Comparison of ENCODE assay signal across 1 cellular context in the genomic region with DNA sequence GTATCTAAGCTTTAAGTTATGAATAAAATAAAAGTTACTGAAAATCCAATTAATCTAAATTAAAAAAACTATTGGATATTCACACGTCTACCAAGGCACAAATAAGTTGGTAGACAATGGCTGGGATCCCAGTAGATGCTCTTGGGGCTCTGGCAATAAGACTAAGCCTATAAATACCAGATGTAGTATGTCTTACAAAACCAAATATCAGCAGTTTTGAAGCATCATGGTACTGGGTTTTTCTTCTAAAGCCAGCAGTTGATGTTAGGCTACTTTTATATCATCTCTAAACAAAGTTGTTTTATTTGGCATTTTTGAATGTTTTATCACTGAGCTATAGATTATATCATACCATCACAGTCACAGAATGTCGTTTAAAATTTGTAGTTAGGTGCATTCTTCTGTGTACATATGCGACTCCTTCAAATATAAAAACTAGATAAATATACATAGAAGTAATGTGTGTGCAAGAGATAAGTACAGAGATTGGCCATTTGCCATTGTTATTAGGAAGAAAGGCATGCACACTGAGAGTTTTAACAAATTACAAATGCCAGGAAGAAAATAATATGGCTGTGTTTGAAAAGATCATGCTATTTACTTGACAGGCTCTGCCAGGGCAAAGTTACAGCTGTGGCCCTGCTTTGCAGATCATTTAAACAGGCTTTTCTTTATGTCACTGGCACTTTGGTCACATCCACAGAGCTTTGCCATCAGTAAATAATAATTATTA.
TF ChIP-seq lines count a peak whose summit lies in the region.

No MANE protein-coding gene starts in this region.

TF ChIP-seq in HepG2, 621 proteins besides CTCF, POLR2A, EP300 and RAD21 (continued from another document and continues in another):
- TF ChIP-seq, protein P1, sequence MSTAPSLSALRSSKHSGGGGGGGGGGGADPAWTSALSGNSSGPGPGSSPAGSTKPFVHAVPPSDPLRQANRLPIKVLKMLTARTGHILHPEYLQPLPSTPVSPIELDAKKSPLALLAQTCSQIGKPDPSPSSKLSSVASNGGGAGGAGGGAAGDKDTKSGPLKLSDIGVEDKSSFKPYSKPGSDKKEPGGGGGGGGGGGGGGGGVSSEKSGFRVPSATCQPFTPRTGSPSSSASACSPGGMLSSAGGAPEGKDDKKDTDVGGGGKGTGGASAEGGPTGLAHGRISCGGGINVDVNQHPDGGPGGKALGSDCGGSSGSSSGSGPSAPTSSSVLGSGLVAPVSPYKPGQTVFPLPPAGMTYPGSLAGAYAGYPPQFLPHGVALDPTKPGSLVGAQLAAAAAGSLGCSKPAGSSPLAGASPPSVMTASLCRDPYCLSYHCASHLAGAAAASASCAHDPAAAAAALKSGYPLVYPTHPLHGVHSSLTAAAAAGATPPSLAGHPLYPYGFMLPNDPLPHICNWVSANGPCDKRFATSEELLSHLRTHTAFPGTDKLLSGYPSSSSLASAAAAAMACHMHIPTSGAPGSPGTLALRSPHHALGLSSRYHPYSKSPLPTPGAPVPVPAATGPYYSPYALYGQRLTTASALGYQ (CRISPR knock-in tag; IDR thresholded peaks at IDR 0.05): no peak
- TF ChIP-seq, protein P2, sequence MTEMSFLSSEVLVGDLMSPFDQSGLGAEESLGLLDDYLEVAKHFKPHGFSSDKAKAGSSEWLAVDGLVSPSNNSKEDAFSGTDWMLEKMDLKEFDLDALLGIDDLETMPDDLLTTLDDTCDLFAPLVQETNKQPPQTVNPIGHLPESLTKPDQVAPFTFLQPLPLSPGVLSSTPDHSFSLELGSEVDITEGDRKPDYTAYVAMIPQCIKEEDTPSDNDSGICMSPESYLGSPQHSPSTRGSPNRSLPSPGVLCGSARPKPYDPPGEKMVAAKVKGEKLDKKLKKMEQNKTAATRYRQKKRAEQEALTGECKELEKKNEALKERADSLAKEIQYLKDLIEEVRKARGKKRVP (CRISPR knock-in tag; IDR thresholded peaks at IDR 0.05): no peak; a peak in 1 of 4 replicates
- TF ChIP-seq TBX2 (CRISPR knock-in tag; IDR thresholded peaks at IDR 0.05; ENCODE audit: borderline replicate concordance): peak; percentile 79; the same call in 1 of the 2 replicates
- TF ChIP-seq KLF16 (CRISPR knock-in tag; IDR thresholded peaks at IDR 0.05): peak in 1 of 2 experiments; percentile 40; a peak in 1 of 4 replicates
- no peak for TF ChIP-seq ZNF17 (CRISPR knock-in tag; IDR thresholded peaks at IDR 0.05)
- TF ChIP-seq ZNF589 (CRISPR knock-in tag; conservative IDR thresholded peaks at IDR 0.05): no peak
- TF ChIP-seq ZNF343 (CRISPR knock-in tag; IDR thresholded peaks at IDR 0.05): no peak
- no peak for TF ChIP-seq SP1 (IDR thresholded peaks at IDR 0.05)
- no peak for TF ChIP-seq SP1 (CRISPR knock-in tag; IDR thresholded peaks at IDR 0.05)
- TF ChIP-seq RXRB (CRISPR knock-in tag; IDR thresholded peaks at IDR 0.05; ENCODE audit: borderline replicate concordance): peak; percentile 44; the same call in 1 of the 2 replicates
- TF ChIP-seq, protein P3, sequence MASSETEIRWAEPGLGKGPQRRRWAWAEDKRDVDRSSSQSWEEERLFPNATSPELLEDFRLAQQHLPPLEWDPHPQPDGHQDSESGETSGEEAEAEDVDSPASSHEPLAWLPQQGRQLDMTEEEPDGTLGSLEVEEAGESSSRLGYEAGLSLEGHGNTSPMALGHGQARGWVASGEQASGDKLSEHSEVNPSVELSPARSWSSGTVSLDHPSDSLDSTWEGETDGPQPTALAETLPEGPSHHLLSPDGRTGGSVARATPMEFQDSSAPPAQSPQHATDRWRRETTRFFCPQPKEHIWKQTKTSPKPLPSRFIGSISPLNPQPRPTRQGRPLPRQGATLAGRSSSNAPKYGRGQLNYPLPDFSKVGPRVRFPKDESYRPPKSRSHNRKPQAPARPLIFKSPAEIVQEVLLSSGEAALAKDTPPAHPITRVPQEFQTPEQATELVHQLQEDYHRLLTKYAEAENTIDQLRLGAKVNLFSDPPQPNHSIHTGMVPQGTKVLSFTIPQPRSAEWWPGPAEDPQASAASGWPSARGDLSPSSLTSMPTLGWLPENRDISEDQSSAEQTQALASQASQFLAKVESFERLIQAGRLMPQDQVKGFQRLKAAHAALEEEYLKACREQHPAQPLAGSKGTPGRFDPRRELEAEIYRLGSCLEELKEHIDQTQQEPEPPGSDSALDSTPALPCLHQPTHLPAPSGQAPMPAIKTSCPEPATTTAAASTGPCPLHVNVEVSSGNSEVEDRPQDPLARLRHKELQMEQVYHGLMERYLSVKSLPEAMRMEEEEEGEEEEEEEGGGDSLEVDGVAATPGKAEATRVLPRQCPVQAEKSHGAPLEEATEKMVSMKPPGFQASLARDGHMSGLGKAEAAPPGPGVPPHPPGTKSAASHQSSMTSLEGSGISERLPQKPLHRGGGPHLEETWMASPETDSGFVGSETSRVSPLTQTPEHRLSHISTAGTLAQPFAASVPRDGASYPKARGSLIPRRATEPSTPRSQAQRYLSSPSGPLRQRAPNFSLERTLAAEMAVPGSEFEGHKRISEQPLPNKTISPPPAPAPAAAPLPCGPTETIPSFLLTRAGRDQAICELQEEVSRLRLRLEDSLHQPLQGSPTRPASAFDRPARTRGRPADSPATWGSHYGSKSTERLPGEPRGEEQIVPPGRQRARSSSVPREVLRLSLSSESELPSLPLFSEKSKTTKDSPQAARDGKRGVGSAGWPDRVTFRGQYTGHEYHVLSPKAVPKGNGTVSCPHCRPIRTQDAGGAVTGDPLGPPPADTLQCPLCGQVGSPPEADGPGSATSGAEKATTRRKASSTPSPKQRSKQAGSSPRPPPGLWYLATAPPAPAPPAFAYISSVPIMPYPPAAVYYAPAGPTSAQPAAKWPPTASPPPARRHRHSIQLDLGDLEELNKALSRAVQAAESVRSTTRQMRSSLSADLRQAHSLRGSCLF (CRISPR knock-in tag; IDR thresholded peaks at IDR 0.05; ENCODE audit: borderline replicate concordance): no peak
- TF ChIP-seq NCOR1 (IDR thresholded peaks at IDR 0.05; ENCODE audit: borderline replicate concordance, low read length): peak; percentile 36; the same call in 1 of the 2 replicates
- TF ChIP-seq HMG20B (CRISPR knock-in tag; conservative IDR thresholded peaks at IDR 0.05): no peak
- 0 out of 2 replicates have a peak, but pooled peaks have one; percentile 60 for TF ChIP-seq BRD4 (CRISPR knock-in tag; IDR thresholded peaks at IDR 0.05)
- peak; percentile 47 to 52; a peak in 2 of 4 replicates for TF ChIP-seq MAFK (conservative IDR thresholded peaks at IDR 0.05 in 1 of 2, IDR thresholded peaks at IDR 0.05 in 1 of 2; ENCODE audit: low read length in 2 of 2)
- peak; percentile 62; the same call in 1 of the 2 replicates for TF ChIP-seq PPARG (CRISPR knock-in tag; conservative IDR thresholded peaks at IDR 0.05)
- TF ChIP-seq ZSCAN31 (CRISPR knock-in tag; IDR thresholded peaks at IDR 0.05; ENCODE audit: low read depth): no peak
- no peak for TF ChIP-seq MYC (CRISPR knock-in tag; IDR thresholded peaks at IDR 0.05; ENCODE audit: borderline replicate concordance)
- TF ChIP-seq, protein P4, sequence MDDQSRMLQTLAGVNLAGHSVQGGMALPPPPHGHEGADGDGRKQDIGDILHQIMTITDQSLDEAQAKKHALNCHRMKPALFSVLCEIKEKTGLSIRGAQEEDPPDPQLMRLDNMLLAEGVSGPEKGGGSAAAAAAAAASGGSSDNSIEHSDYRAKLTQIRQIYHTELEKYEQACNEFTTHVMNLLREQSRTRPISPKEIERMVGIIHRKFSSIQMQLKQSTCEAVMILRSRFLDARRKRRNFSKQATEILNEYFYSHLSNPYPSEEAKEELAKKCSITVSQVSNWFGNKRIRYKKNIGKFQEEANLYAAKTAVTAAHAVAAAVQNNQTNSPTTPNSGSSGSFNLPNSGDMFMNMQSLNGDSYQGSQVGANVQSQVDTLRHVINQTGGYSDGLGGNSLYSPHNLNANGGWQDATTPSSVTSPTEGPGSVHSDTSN (CRISPR knock-in tag; IDR thresholded peaks at IDR 0.05; ENCODE audit: borderline replicate concordance): no peak
- no peak for TF ChIP-seq CEBPB (IDR thresholded peaks at IDR 0.05; ENCODE audit: borderline replicate concordance, low read depth, low read length)
- TF ChIP-seq ZNF563 (CRISPR knock-in tag; IDR thresholded peaks at IDR 0.05): no peak
- no peak for TF ChIP-seq MXI1 (IDR thresholded peaks at IDR 0.05; ENCODE audit: borderline replicate concordance, low read depth, low read length)
- TF ChIP-seq TCF7 (IDR thresholded peaks at IDR 0.05; ENCODE audit: low read depth): peak; percentile 54
- TF ChIP-seq, protein P5, sequence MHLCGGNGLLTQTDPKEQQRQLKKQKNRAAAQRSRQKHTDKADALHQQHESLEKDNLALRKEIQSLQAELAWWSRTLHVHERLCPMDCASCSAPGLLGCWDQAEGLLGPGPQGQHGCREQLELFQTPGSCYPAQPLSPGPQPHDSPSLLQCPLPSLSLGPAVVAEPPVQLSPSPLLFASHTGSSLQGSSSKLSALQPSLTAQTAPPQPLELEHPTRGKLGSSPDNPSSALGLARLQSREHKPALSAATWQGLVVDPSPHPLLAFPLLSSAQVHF (CRISPR knock-in tag; IDR thresholded peaks at IDR 0.05): no peak
- no peak for TF ChIP-seq FOXK2 (IDR thresholded peaks at IDR 0.05)
- TF ChIP-seq TEAD3 (CRISPR knock-in tag; optimal IDR thresholded peaks at IDR 0.05; ENCODE audit: borderline replicate concordance): peak; percentile 21
- TF ChIP-seq, protein P6, sequence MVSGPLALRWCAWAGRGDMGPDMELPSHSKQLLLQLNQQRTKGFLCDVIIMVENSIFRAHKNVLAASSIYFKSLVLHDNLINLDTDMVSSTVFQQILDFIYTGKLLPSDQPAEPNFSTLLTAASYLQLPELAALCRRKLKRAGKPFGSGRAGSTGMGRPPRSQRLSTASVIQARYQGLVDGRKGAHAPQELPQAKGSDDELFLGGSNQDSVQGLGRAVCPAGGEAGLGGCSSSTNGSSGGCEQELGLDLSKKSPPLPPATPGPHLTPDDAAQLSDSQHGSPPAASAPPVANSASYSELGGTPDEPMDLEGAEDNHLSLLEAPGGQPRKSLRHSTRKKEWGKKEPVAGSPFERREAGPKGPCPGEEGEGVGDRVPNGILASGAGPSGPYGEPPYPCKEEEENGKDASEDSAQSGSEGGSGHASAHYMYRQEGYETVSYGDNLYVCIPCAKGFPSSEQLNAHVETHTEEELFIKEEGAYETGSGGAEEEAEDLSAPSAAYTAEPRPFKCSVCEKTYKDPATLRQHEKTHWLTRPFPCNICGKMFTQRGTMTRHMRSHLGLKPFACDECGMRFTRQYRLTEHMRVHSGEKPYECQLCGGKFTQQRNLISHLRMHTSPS (CRISPR knock-in tag; IDR thresholded peaks at IDR 0.05; ENCODE audit: low read depth): peak; percentile 57; the same call in 1 of the 2 replicates
- TF ChIP-seq SOX6 (IDR thresholded peaks at IDR 0.05): no peak
- TF ChIP-seq SOX6 (CRISPR knock-in tag; IDR thresholded peaks at IDR 0.05): peak; percentile 50; the same call in 1 of the 2 replicates
- peak; percentile 45; the same call in 1 of the 2 replicates for TF ChIP-seq FOXA3 (CRISPR knock-in tag; IDR thresholded peaks at IDR 0.05)
- TF ChIP-seq ERF (CRISPR knock-in tag; IDR thresholded peaks at IDR 0.05): peak; percentile 46; the same call in 1 of the 2 replicates
- no peak for TF ChIP-seq PAF1 (CRISPR knock-in tag; IDR thresholded peaks at IDR 0.05)
- TF ChIP-seq HOXA3 (CRISPR knock-in tag; IDR thresholded peaks at IDR 0.05): peak; percentile 35; the same call in 1 of the 2 replicates
- TF ChIP-seq GATA4 (IDR thresholded peaks at IDR 0.05; ENCODE audit: borderline replicate concordance, low read depth): peak; percentile 55; the same call in 1 of the 2 replicates
- TF ChIP-seq ZNF761 (CRISPR knock-in tag; conservative IDR thresholded peaks at IDR 0.05): no peak
- peak; percentile 56; the same call in 1 of the 2 replicates for TF ChIP-seq NR2F6 (IDR thresholded peaks at IDR 0.05)
- TF ChIP-seq NR2F6 (CRISPR knock-in tag; IDR thresholded peaks at IDR 0.05): 0 out of 2 replicates have a peak, but pooled peaks have one; percentile 17
- TF ChIP-seq PHF21A (CRISPR knock-in tag; IDR thresholded peaks at IDR 0.05): peak; percentile 72
- peak; percentile 34; the same call in 1 of the 2 replicates for TF ChIP-seq FOXO1 (CRISPR knock-in tag; IDR thresholded peaks at IDR 0.05)
- TF ChIP-seq HDAC2 (CRISPR knock-in tag; IDR thresholded peaks at IDR 0.05): peak; percentile 60; the same call in 1 of the 2 replicates
- TF ChIP-seq TCF12 (IDR thresholded peaks at IDR 0.05): no peak
- TF ChIP-seq TCF12 (CRISPR knock-in tag; IDR thresholded peaks at IDR 0.05): 0 out of 2 replicates have a peak, but pooled peaks have one; percentile 45
- no peak for TF ChIP-seq GFI1 (CRISPR knock-in tag; IDR thresholded peaks at IDR 0.05; ENCODE audit: borderline replicate concordance)
- TF ChIP-seq KLF6 (CRISPR knock-in tag; IDR thresholded peaks at IDR 0.05): no peak
- TF ChIP-seq, protein P7, sequence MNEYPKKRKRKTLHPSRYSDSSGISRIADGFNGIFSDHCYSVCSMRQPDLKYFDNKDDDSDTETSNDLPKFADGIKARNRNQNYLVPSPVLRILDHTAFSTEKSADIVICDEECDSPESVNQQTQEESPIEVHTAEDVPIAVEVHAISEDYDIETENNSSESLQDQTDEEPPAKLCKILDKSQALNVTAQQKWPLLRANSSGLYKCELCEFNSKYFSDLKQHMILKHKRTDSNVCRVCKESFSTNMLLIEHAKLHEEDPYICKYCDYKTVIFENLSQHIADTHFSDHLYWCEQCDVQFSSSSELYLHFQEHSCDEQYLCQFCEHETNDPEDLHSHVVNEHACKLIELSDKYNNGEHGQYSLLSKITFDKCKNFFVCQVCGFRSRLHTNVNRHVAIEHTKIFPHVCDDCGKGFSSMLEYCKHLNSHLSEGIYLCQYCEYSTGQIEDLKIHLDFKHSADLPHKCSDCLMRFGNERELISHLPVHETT (CRISPR knock-in tag; conservative IDR thresholded peaks at IDR 0.05): no peak
- peak; percentile 60; the same call in 1 of the 2 replicates for TF ChIP-seq SIX1 (CRISPR knock-in tag; IDR thresholded peaks at IDR 0.05; ENCODE audit: borderline replicate concordance)
- TF ChIP-seq, protein P8, sequence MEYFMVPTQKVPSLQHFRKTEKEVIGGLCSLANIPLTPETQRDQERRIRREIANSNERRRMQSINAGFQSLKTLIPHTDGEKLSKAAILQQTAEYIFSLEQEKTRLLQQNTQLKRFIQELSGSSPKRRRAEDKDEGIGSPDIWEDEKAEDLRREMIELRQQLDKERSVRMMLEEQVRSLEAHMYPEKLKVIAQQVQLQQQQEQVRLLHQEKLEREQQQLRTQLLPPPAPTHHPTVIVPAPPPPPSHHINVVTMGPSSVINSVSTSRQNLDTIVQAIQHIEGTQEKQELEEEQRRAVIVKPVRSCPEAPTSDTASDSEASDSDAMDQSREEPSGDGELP (IDR thresholded peaks at IDR 0.05; ENCODE audit: borderline replicate concordance, low read depth): peak; percentile 51; the same call in 1 of the 2 replicates
- TF ChIP-seq NCOA2 (CRISPR knock-in tag; IDR thresholded peaks at IDR 0.05): peak; percentile 71
- TF ChIP-seq YY1 (IDR thresholded peaks at IDR 0.05; ENCODE audit: insufficient read depth, insufficient replicate concordance, low read depth, low read length): peak; percentile 55
- TF ChIP-seq, protein P9, sequence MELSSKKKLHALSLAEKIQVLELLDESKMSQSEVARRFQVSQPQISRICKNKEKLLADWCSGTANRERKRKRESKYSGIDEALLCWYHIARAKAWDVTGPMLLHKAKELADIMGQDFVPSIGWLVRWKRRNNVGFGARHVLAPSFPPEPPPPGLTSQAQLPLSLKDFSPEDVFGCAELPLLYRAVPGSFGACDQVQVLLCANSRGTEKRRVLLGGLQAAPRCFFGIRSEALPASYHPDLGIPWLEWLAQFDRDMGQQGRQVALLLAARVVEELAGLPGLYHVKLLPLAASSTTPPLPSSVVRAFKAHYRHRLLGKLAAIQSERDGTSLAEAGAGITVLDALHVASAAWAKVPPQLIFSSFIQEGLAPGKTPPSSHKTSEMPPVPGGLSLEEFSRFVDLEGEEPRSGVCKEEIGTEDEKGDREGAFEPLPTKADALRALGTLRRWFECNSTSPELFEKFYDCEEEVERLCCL (CRISPR knock-in tag; IDR thresholded peaks at IDR 0.05; ENCODE audit: borderline replicate concordance): no peak
